In genomic region chr14:102196008-102196407, GRCh38 we compare ENCODE assay signal across 1 cellular context.
TF ChIP-seq lines count a peak whose summit lies in the region.

No MANE protein-coding gene starts in this region.

TF ChIP-seq in GM23338, 12 proteins besides CTCF, POLR2A, EP300 and RAD21 (continued from another document):
- TF ChIP-seq ZNF462 (CRISPR knock-in tag; IDR thresholded peaks at IDR 0.05) (no peak), REST (IDR thresholded peaks at IDR 0.05; ENCODE audit: unreplicated experiment) (no peak), NANOG (IDR thresholded peaks at IDR 0.05; ENCODE audit: borderline replicate concordance) (no peak), STAT1 (IDR thresholded peaks at IDR 0.05; ENCODE audit: unreplicated experiment) (no peak), ZNF331 (CRISPR knock-in tag; IDR thresholded peaks at IDR 0.05; ENCODE audit: low read depth) (no peak), EZH2 (IDR thresholded peaks at IDR 0.05; ENCODE audit: low read depth, unreplicated experiment) (no peak), JUNB (IDR thresholded peaks at IDR 0.05; ENCODE audit: unreplicated experiment) (no peak), ZNF114 (CRISPR knock-in tag; IDR thresholded peaks at IDR 0.05) (no peak), CREB1 (CRISPR knock-in tag; IDR thresholded peaks at IDR 0.05; ENCODE audit: low read depth) (no peak)
TF ChIP-seq in GM23338: peak in this region for 0.
